Comparison of ENCODE assay signal across 18 cellular contexts in genomic region chr9:94277029-94277428, GRCh38. TPM values are rescaled to one million over a fixed set of nuclear protein-coding genes. Genes with fewer than 3 reads are reported as not detected.
"Had no signal": no experiment of that assay in that cellular context is flagged by ENCODE, and none has a peak within 500 bp of the region (broad histone marks: within the 10 kb centered on the region; RNA-seq: fewer than 3 reads in every experiment).

No MANE protein-coding gene starts in this region.

RNA-seq across cellular contexts. Expression of gene NUTM2F, which starts 51.4 kb away (rescaled TPM):
- total RNA-seq: left cardiac atrium, left lung, lower lobe of right lung, mammary epithelial cell, mucosa of gallbladder, natural killer cell, occipital lobe, osteocyte, posterior vena cava, psoas muscle, sigmoid colon, spleen, subcutaneous adipose tissue, thoracic aorta, ureter, uterus had no signal
- polyA plus RNA-seq: keratinocyte, mammary epithelial cell, sigmoid colon, small intestine, spleen had no signal
